Comparison of ENCODE assay signal across 1 cellular context in the genomic region with DNA sequence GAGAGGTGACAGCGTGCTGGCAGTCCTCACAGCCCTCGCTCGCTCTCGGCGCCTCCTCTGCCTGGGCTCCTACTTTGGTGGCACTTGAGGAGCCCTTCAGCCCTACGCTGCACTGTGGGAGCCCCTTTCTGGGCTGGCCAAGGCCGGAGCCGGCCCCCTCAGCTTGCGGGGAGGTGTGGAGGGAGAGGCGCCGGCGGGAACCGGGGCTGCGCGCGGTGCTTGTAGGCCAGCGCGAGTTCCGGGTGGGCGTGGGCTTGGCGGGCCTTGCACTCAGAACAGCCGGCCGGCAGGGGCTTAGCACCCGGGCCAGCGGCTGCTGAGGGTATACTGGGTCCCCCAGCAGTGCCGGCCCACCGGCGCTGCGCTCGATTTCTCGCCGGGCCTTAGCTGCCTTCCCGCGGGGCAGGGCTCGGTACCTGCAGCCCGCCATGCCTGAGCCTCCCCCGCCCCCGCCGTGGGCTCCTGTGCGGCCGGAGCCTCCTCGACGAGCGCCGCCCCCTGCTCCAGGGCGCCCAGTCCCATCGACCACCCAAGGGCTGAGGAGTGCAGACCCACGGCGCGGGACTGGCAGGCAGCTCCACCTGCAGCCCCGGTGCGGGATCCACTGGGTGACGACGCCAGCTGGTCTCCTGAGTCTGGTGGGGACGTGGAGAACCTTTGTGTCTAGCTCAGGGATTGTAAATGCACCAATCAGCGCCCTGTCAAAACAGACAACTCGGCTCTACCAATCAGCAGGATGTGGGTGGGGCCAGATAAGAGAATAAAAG.
TF ChIP-seq lines count a peak whose summit lies in the region.

No MANE protein-coding gene starts in this region.

TF ChIP-seq in K562, 482 proteins besides CTCF, POLR2A, EP300 and RAD21:
- TF ChIP-seq, protein P1, sequence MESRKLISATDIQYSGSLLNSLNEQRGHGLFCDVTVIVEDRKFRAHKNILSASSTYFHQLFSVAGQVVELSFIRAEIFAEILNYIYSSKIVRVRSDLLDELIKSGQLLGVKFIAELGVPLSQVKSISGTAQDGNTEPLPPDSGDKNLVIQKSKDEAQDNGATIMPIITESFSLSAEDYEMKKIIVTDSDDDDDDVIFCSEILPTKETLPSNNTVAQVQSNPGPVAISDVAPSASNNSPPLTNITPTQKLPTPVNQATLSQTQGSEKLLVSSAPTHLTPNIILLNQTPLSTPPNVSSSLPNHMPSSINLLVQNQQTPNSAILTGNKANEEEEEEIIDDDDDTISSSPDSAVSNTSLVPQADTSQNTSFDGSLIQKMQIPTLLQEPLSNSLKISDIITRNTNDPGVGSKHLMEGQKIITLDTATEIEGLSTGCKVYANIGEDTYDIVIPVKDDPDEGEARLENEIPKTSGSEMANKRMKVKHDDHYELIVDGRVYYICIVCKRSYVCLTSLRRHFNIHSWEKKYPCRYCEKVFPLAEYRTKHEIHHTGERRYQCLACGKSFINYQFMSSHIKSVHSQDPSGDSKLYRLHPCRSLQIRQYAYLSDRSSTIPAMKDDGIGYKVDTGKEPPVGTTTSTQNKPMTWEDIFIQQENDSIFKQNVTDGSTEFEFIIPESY (CRISPR knock-in tag; IDR thresholded peaks at IDR 0.05): peak; percentile 75
